10 cellular contexts compared by ENCODE assay signal in the genomic region with DNA sequence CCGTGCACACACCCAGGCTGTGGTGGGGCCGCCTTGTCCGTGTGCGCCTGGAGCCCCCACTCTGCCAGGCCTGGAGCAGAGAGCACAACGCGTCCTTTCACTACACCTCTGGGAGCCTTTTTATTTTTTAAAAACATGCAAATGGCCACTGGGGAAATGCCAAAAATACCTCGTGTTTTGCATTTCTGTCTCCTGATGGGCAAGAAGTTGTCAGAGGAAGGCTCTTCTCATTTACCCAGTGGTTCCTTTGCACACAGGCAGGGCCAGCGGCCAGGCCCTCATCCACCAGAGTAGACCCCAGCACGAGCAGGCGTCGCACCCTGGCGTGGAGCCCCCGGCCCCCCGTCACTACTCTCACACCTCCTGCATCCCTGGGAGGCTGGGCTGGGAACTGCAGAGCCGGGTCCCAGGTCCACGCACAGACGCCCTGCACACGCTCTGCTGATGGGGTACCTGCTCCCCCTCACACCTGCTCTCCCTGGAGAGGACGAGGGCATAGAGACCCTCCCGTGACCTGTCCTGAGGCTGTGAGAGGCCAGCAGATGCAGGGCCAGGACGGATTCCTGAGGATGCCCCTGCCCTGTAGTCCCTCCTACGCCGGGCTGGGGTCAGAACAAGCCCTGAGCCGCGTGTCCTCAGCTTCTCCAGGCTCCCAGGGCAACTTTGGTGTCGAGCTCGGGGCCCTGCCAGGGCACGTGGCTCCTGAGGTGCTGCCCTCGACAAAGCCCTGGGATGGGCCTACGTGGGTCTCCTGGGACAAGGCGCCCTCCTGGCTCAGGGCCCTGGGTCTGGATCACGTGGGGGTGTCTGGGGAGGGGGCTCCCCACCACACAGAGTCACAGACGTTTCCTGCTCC.
DNase-seq lines count a peak whose midpoint lies in the region; ATAC-seq and TF ChIP-seq lines count a peak whose summit lies in the region.
"Had no signal": no experiment of that assay in that cellular context is flagged by ENCODE, and none has a peak within 500 bp of the region (broad histone marks: within the 10 kb centered on the region; RNA-seq: fewer than 3 reads in every experiment).

No MANE protein-coding gene starts in this region.

- H3K9ac ChIP-seq in iPS-20b (ENCODE audit: low read depth, low read length) = no peak overlapping the region

- peak overlapping the region; percentile 32 for H3K27ac ChIP-seq in iPS-20b (ENCODE audit: low read length)
- peak overlapping the region in 1 of 4 donors; percentile 71 for H3K27ac ChIP-seq in esophagus squamous epithelium
- H3K27ac ChIP-seq: SK-N-MC had no signal

- intact Hi-C loops in esophagus squamous epithelium (cut with DNase I) = no loop called here

- peaks cover 14% of the 10 kb centered on the region for H3K4me1 ChIP-seq in iPS-20b (ENCODE audit: insufficient read depth, low read length)
- H3K4me1 ChIP-seq in esophagus squamous epithelium = peaks cover 10 to 23% (median 22%) of the 10 kb centered on the region in 3 donors

- no peak for DNase-seq in D341Med (ENCODE audit: low spot score)
- no peak for DNase-seq in AML-193 (lab: John Stamatoyannopoulos, UW)
- DNase-seq in esophagus squamous epithelium (lab: John Stamatoyannopoulos, UW) = no peak
- DNase-seq in NCI-H2107 (lab: John Stamatoyannopoulos, UW) = no peak
- DNase-seq: HCEC 1CT had no signal

- H3K4me3 ChIP-seq in iPS-20b (ENCODE audit: low read length) (no peak overlapping the region), esophagus squamous epithelium (no peak overlapping the region)
- H3K4me3 ChIP-seq: SK-N-MC had no signal

- H3K36me3 ChIP-seq in iPS-20b (ENCODE audit: insufficient read depth, low read depth, low read length) (no peaks in the 10 kb centered on the region), esophagus squamous epithelium (peaks cover 0 to 41% (median 0%) of the 10 kb centered on the region in 3 donors)

- no peaks in the 10 kb centered on the region for H3K27me3 ChIP-seq in iPS-20b (ENCODE audit: insufficient read depth, low read length)
- H3K27me3 ChIP-seq in esophagus squamous epithelium = no peaks in the 10 kb centered on the region

- H3K9me3 ChIP-seq in iPS-20b (ENCODE audit: insufficient read depth, low read depth, low read length) (no peaks in the 10 kb centered on the region), esophagus squamous epithelium (no peaks in the 10 kb centered on the region)

- TF ChIP-seq POLR2A in esophagus squamous epithelium (IDR thresholded peaks at IDR 0.05) = no peak

- no peak for TF ChIP-seq CTCF in esophagus squamous epithelium (IDR thresholded peaks at IDR 0.05)

- 80 to 93% methylated on average over 6 to 17 of the region's 33 CpGs for WGBS in esophagus squamous epithelium, 2 donors

- ATAC-seq in GM18502 (IDR thresholded peaks at IDR 0.05; ENCODE audit: poor library complexity, unreplicated experiment) = peak; percentile 89
- ATAC-seq in GM21447 (IDR thresholded peaks at IDR 0.05; ENCODE audit: unreplicated experiment) = peak; percentile 79
- peak; percentile 69 for ATAC-seq in HG03469 (IDR thresholded peaks at IDR 0.05; ENCODE audit: unreplicated experiment)
